Comparison of ENCODE assay signal across 15 cellular contexts in the genomic region with DNA sequence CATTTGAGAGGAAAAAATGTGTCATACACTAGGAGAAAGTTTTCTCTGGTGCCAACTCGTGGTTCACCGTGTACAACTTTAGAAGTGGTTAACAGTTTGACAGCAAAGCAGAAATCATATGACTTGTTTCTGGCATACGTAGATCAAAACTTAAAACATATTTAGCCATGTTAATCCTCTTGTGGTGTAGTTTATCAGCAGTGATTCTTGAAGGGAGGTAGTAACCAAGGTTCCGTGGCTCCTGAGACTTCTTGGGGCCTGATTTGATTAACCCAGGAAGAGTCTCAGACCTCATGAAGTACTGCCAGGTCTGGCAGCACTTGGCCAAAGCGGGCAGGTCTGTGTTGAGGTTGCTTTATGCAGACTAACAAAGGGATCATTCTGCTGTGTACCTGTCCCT. TPM values are rescaled to one million over a fixed set of nuclear protein-coding genes. Genes with fewer than 3 reads are reported as not detected.
A peak's percentile ranks its signal among the peaks of the same experiment; 100 is the strongest.
DNase-seq lines count a peak whose midpoint lies in the region; ATAC-seq, FAIRE-seq and TF ChIP-seq lines count a peak whose summit lies in the region.
"Had no signal": no experiment of that assay in that cellular context is flagged by ENCODE, and none has a peak within 500 bp of the region (broad histone marks: within the 10 kb centered on the region; RNA-seq: fewer than 3 reads in every experiment).

No MANE protein-coding gene starts in this region.

- no peak for TF ChIP-seq POLR2A in K562 (conservative IDR thresholded peaks at IDR 0.05)

- H3K27ac ChIP-seq in K562 (ENCODE audit: extremely low read depth, low read depth, low read length) (no peak overlapping the region), skeletal muscle tissue (ENCODE audit: low read depth, low read length) (peak overlapping the region; percentile 52)

- H3K9me3 ChIP-seq in K562 (replicated peaks; ENCODE audit: control insufficient read depth, insufficient read depth, low read depth, low read length) = no peaks in the 10 kb centered on the region
- H3K9me3 ChIP-seq in skeletal muscle tissue (ENCODE audit: control insufficient read depth in 3 of 3, low read length in 3 of 3) = no peaks in the 10 kb centered on the region

- no peak overlapping the region for H3K9ac ChIP-seq in K562 (ENCODE audit: insufficient read depth in 1 of 2, low read depth in 2 of 2, low read length in 2 of 2)
- H3K9ac ChIP-seq in skeletal muscle tissue (ENCODE audit: low read depth in 1 of 3, low read length in 3 of 3) = peak overlapping the region in 1 of 3 donors; percentile 0

- BruUV-seq in K562 (replicated peaks; lab: Mats Ljungman, UMichigan) = TSS peak; percentile 30

- H3K4me2 ChIP-seq in K562 (ENCODE audit: insufficient read depth, low read length) = no peak overlapping the region

- TF ChIP-seq RAD21 in K562 (CRISPR knock-in tag; conservative IDR thresholded peaks at IDR 0.05 in 1 of 2, IDR thresholded peaks at IDR 0.05 in 1 of 2) = no peak

- no peak for FAIRE-seq in K562 (lab: Jason Lieb, UNC)
- FAIRE-seq: H54 had no signal

- WGBS in K562 (ENCODE audit: insufficient coverage, low coverage, missing lambda C conversion rate) = 51% methylated on average over 4 of the region's 5 CpGs

- POLR2A ChIA-PET in K562 (lab: Yijun Ruan, JAX) = interaction anchor here (1.6 kb wide), 1 partner anchor 10 kb away, joined by 5 read pairs; no protein-coding TSS in a partner anchor

- in situ Hi-C loops in K562 (cut with MboI) = no loop called here

- CTCF ChIA-PET in K562 (lab: Yijun Ruan, JAX; ENCODE audit: low intra/inter-chr PET ratio) = no interaction called here

- TF ChIP-seq CTCF in K562 (IDR thresholded peaks at IDR 0.05 in 2 of 3, conservative IDR thresholded peaks at IDR 0.05 in 1 of 3; ENCODE audit: insufficient read depth in 2 of 3, low read depth in 1 of 3, low read length in 3 of 3) = no peak

- DNase-seq in activated CD4-positive, alpha-beta T cell treated with anti-CD3 and anti-CD28 coated beads, Interleukin-2, amount 50 U/mL, for 1 hour = peak; percentile 10
- DNase-seq in K562 (ENCODE audit: extremely low read depth in 1 of 4, low spot score in 3 of 4) (no peak), NCI-H2196 treated with DMSO at 0.1 percent for 48 hours (lab: John Stamatoyannopoulos, UW; ENCODE audit: unreplicated experiment) (no peak)
- DNase-seq in activated effector memory CD4-positive, alpha-beta T cell treated with Interleukin-2 at 50 U/mL for 16 hours = no peak
- DNase-seq: anterior cingulate cortex; effector CD8-positive, alpha-beta T cell; left colon; NCI-H1436 treated with DMSO at 0.1 percent for 48 hours; NCI-H69; nucleus accumbens; SHP77 had no signal

- H3K79me2 ChIP-seq in K562 (ENCODE audit: control insufficient read depth, insufficient read depth, low read length) = no peaks in the 10 kb centered on the region; the same call in 2 of the 3 replicates

- TF ChIP-seq EP300 in K562 (IDR thresholded peaks at IDR 0.05; ENCODE audit: low read length) = no peak

- ATAC-seq in GM18520 (IDR thresholded peaks at IDR 0.05; ENCODE audit: unreplicated experiment) = peak; percentile 66
- ATAC-seq in K562 = no peak
- no peak for ATAC-seq in GM19324 (IDR thresholded peaks at IDR 0.05; ENCODE audit: low FRiP score, unreplicated experiment)
- ATAC-seq: left colon had no signal

- H2AFZ ChIP-seq in K562 (ENCODE audit: low read depth, low read length) = no peak overlapping the region

- peaks cover 85% of the 10 kb centered on the region for H3K36me3 ChIP-seq in K562 (ENCODE audit: control insufficient read depth, insufficient read depth, low read length)
- peaks cover 36 to 55% (median 52%) of the 10 kb centered on the region in 3 donors for H3K36me3 ChIP-seq in skeletal muscle tissue (ENCODE audit: control insufficient read depth in 3 of 3, insufficient read depth in 3 of 3, low read length in 3 of 3)

- no peaks in the 10 kb centered on the region; a peak in 1 of 5 replicates for H3K4me1 ChIP-seq in K562 (replicated peaks in 1 of 2; ENCODE audit: control insufficient read depth in 2 of 2, insufficient read depth in 2 of 2, low read length in 2 of 2)
- H3K4me1 ChIP-seq in skeletal muscle tissue (ENCODE audit: control insufficient read depth in 3 of 3, insufficient read depth in 3 of 3, low read length in 3 of 3) = peaks cover 4 to 9% (median 4%) of the 10 kb centered on the region in 3 donors

- H4K20me1 ChIP-seq in K562 (replicated peaks; ENCODE audit: control insufficient read depth, insufficient read depth, low read length) = no peaks in the 10 kb centered on the region

- no peaks in the 10 kb centered on the region for H3K27me3 ChIP-seq in K562 (ENCODE audit: control insufficient read depth in 2 of 2, insufficient read depth in 2 of 2, low read length in 2 of 2)
- no peaks in the 10 kb centered on the region for H3K27me3 ChIP-seq in skeletal muscle tissue (ENCODE audit: control insufficient read depth in 3 of 3, insufficient read depth in 3 of 3, low read length in 3 of 3)

- intact Hi-C loops in K562 (cut with micrococcal nuclease) = no loop called here

- H3K9me1 ChIP-seq in K562 (ENCODE audit: control insufficient read depth, insufficient read depth, low read length) = no peaks in the 10 kb centered on the region

- H3K4me3 ChIP-seq in K562 = no peak overlapping the region
- H3K4me3 ChIP-seq in skeletal muscle tissue (ENCODE audit: low read length in 3 of 3) = no peak overlapping the region

TF ChIP-seq in K562, 482 proteins besides CTCF, POLR2A, EP300 and RAD21 (continues in another document):
- TF ChIP-seq SREBF1 (IDR thresholded peaks at IDR 0.05; ENCODE audit: borderline replicate concordance, low read depth, low read length) (no peak), ZNF696 (CRISPR knock-in tag; conservative IDR thresholded peaks at IDR 0.05) (no peak), ZNF76 (CRISPR knock-in tag; IDR thresholded peaks at IDR 0.05; ENCODE audit: borderline replicate concordance) (no peak)

RNA-seq across cellular contexts. Expression of a gene that starts 40.5 kb away (rescaled TPM):
- 399 and 583 TPM in 2 replicates for total RNA-seq in K562 (2011; cell fraction: chromatin; rRNA removed; ENCODE audit: low replicate concordance)
- 378 and 395 TPM in 2 replicates for total RNA-seq in K562 (2011; cell fraction: nucleolus; rRNA removed)
- 386 and 451 TPM in 2 replicates for total RNA-seq in K562 (2011; cell fraction: nucleoplasm; rRNA removed)
- total RNA-seq in K562 (2014; rRNA removed) (26.6 and 38.5 TPM in 2 replicates), K562 (2014; rRNA removed; fragmentation: Illumina TruSeq; extraction: Trizol) (26.9 and 27.2 TPM in 2 replicates), K562 (2015; rRNA removed; fragmentation: Illumina TruSeq; extraction: Trizol) (22.4 and 24.8 TPM in 2 replicates), K562 (2021) (73.9 and 84.2 TPM in 2 replicates), skeletal muscle tissue (20.9 TPM)
- polyA plus RNA-seq in K562 (2011; rRNA removed) (55.3 and 89.8 TPM in 2 replicates), K562 (2014; fragmentation: Illumina TruSeq; extraction: Trizol) (64.5 and 74.3 TPM in 2 replicates), K562 (2014; fragmentation: Nextera tagmentation; extraction: Ambion mirVana) (1 to 10 TPM; 1.1 TPM), K562 (2014; rRNA removed) (62.8 and 63.9 TPM in 2 replicates)
- 94.7 and 107 TPM in 2 replicates for polyA plus RNA-seq in K562 (2011; cell fraction: cytosol; rRNA removed)
- 167 and 200 TPM in 2 replicates for polyA plus RNA-seq in K562 (2011; cell fraction: nucleus; rRNA removed)
- polyA plus RNA-seq in K562 (2012) = 57.0 and 119 TPM in 2 replicates
- polyA minus RNA-seq in K562 (2011; rRNA and poly(A)+ RNA removed) = 76.8 and 96.3 TPM in 2 replicates
- 59.7 and 96.8 TPM in 2 replicates for polyA minus RNA-seq in K562 (2011; cell fraction: cytosol; rRNA and poly(A)+ RNA removed)
- 55.1 and 75.6 TPM in 2 replicates for polyA minus RNA-seq in K562 (2011; cell fraction: nucleus; rRNA and poly(A)+ RNA removed)

RNA-seq across cellular contexts. Expression of a gene that starts 41.5 kb away (rescaled TPM):
- 0.70 and 1.5 TPM in 2 replicates for total RNA-seq in K562 (2011; cell fraction: chromatin; rRNA removed; ENCODE audit: low replicate concordance)
- 2.4 and 5.5 TPM in 2 replicates for total RNA-seq in K562 (2011; cell fraction: nucleolus; rRNA removed)
- total RNA-seq in K562 (2011; cell fraction: nucleoplasm; rRNA removed) = 1.5 and 2.1 TPM in 2 replicates
- total RNA-seq in K562 (2014; rRNA removed) (1.1 and 1.4 TPM in 2 replicates), K562 (2014; rRNA removed; fragmentation: Illumina TruSeq; extraction: Trizol) (not detected in 2 replicates), K562 (2015; rRNA removed; fragmentation: Illumina TruSeq; extraction: Trizol) (not detected in 2 replicates), K562 (2021) (2.2 TPM in 2 replicates), skeletal muscle tissue (1.0 TPM)
- polyA plus RNA-seq in K562 (2011; rRNA removed) (0.08 and 0.15 TPM in 2 replicates), K562 (2014; fragmentation: Illumina TruSeq; extraction: Trizol) (not detected in 2 replicates), K562 (2014; fragmentation: Nextera tagmentation; extraction: Ambion mirVana) (under 1 TPM in 1 of 2 experiments, not detected in 1; 0.07 TPM), K562 (2014; rRNA removed) (0.50 and 3.3 TPM in 2 replicates)
- polyA plus RNA-seq in K562 (2011; cell fraction: cytosol; rRNA removed) = 0.09 and 1.8 TPM in 2 replicates
- polyA plus RNA-seq in K562 (2011; cell fraction: nucleus; rRNA removed) = 2.7 and 8.7 TPM in 2 replicates
- polyA plus RNA-seq in K562 (2012) = 0.19 and 0.40 TPM in 2 replicates
- polyA minus RNA-seq in K562 (2011; rRNA and poly(A)+ RNA removed) = not detected in 2 replicates
- not detected in 2 replicates for polyA minus RNA-seq in K562 (2011; cell fraction: cytosol; rRNA and poly(A)+ RNA removed)
- 0.94 TPM in 1 of 2 replicates, not detected in the other for polyA minus RNA-seq in K562 (2011; cell fraction: nucleus; rRNA and poly(A)+ RNA removed)
- total RNA-seq: left colon had no signal

RNA-seq across cellular contexts. Expression of a gene that starts 53.2 kb away (rescaled TPM):
- total RNA-seq in K562 (2011; cell fraction: chromatin; rRNA removed; ENCODE audit: low replicate concordance) = 5.1 and 11.0 TPM in 2 replicates
- total RNA-seq in K562 (2011; cell fraction: nucleolus; rRNA removed) = 5.2 and 5.8 TPM in 2 replicates
- 6.7 and 7.9 TPM in 2 replicates for total RNA-seq in K562 (2011; cell fraction: nucleoplasm; rRNA removed)
- 0.50 and 0.69 TPM in 2 replicates for total RNA-seq in K562 (2014; rRNA removed)
- 0.44 and 0.48 TPM in 2 replicates for total RNA-seq in K562 (2014; rRNA removed; fragmentation: Illumina TruSeq; extraction: Trizol)
- total RNA-seq in K562 (2015; rRNA removed; fragmentation: Illumina TruSeq; extraction: Trizol) = 0.30 and 0.47 TPM in 2 replicates
- total RNA-seq in K562 (2021) = 1.5 and 1.9 TPM in 2 replicates
- polyA plus RNA-seq in K562 (2011; rRNA removed) = 0.53 and 1.3 TPM in 2 replicates
- 0.79 and 0.86 TPM in 2 replicates for polyA plus RNA-seq in K562 (2011; cell fraction: cytosol; rRNA removed)
- 4.2 and 4.7 TPM in 2 replicates for polyA plus RNA-seq in K562 (2011; cell fraction: nucleus; rRNA removed)
- 0.68 and 1.4 TPM in 2 replicates for polyA plus RNA-seq in K562 (2012)
- 0.59 and 0.66 TPM in 2 replicates for polyA plus RNA-seq in K562 (2014; fragmentation: Illumina TruSeq; extraction: Trizol)
- under 1 TPM; 0.08 to 0.13 TPM for polyA plus RNA-seq in K562 (2014; fragmentation: Nextera tagmentation; extraction: Ambion mirVana)
- 1.1 and 1.3 TPM in 2 replicates for polyA plus RNA-seq in K562 (2014; rRNA removed)
- polyA minus RNA-seq in K562 (2011; rRNA and poly(A)+ RNA removed) = 0.53 and 0.60 TPM in 2 replicates
- polyA minus RNA-seq in K562 (2011; cell fraction: cytosol; rRNA and poly(A)+ RNA removed) = 0.57 and 0.91 TPM in 2 replicates
- 0.40 and 1.00 TPM in 2 replicates for polyA minus RNA-seq in K562 (2011; cell fraction: nucleus; rRNA and poly(A)+ RNA removed)
- under 0.01 TPM for total RNA-seq in skeletal muscle tissue
